In genomic region chr5:115553082-115553481, GRCh38 we compare ENCODE assay signal across 20 cellular contexts. TPM values are rescaled to one million over a fixed set of nuclear protein-coding genes. Genes with fewer than 3 reads are reported as not detected.
A peak's percentile ranks its signal among the peaks of the same experiment; 100 is the strongest.
DNase-seq lines count a peak whose midpoint lies in the region; ATAC-seq, FAIRE-seq and TF ChIP-seq lines count a peak whose summit lies in the region.
"Had no signal": no experiment of that assay in that cellular context is flagged by ENCODE, and none has a peak within 500 bp of the region (broad histone marks: within the 10 kb centered on the region; RNA-seq: fewer than 3 reads in every experiment).

No MANE protein-coding gene starts in this region.

- no peaks in the 10 kb centered on the region for H3K79me2 ChIP-seq in HepG2 (ENCODE audit: insufficient read depth, low read length)

- DNase-seq in HepG2 (ENCODE audit: low spot score) (no peak), right lobe of liver (no peak), epithelial cell of esophagus (ENCODE audit: low read depth) (peak; percentile 91), kidney tubule cell (ENCODE audit: low spot score) (peak; percentile 71), hypothalamus (lab: John Stamatoyannopoulos, UW) (no peak), ecto neural progenitor cell (ENCODE audit: low spot score) (no peak), germinal center (ENCODE audit: low spot score) (no peak)
- DNase-seq: Calu3; CD8-positive, alpha-beta T cell; Kasumi-1; NCI-H1105; NCI-H1694; NCI-H2081 treated with DMSO at 0.1 percent for 48 hours had no signal

- H3K27ac ChIP-seq in HepG2 (ENCODE audit: extremely low read length, insufficient read depth, low read length): no peak overlapping the region
- H3K27ac ChIP-seq in right lobe of liver: no peak overlapping the region
- H3K27ac ChIP-seq: BLaER1 treated with 17β-estradiol and CSF1 and Interleukin-3, amounts not matched to agents 10 nM and 100 nM; HL-60 had no signal

- H2AFZ ChIP-seq in HepG2 (ENCODE audit: low read length): no peak overlapping the region

- H3K4me3 ChIP-seq in HepG2 (replicated peaks in 1 of 3; ENCODE audit: insufficient read depth in 1 of 3, low read depth in 2 of 3, low read length in 3 of 3) (no peak overlapping the region), right lobe of liver (no peak overlapping the region), epithelial cell of esophagus (ENCODE audit: low read length) (no peak overlapping the region)
- H3K4me3 ChIP-seq: BLaER1 treated with 17β-estradiol and CSF1 and Interleukin-3, amounts not matched to agents 10 nM and 100 nM had no signal

- TF ChIP-seq POLR2A in HepG2 (IDR thresholded peaks at IDR 0.05; ENCODE audit: insufficient read depth in 1 of 2, low read depth in 2 of 2, low read length in 2 of 2): no peak
- no peak for TF ChIP-seq POLR2A in right lobe of liver (IDR thresholded peaks at IDR 0.05)

- WGBS in HepG2 (ENCODE audit: low lambda C conversion rate): 41% methylated on average over 4 of the region's 4 CpGs
- 79% methylated on average over 4 of the region's 4 CpGs for WGBS in right lobe of liver (ENCODE audit: insufficient coverage, low coverage, low lambda C conversion rate, missing lambda C conversion rate)

- peaks cover 5% of the 10 kb centered on the region for H3K4me1 ChIP-seq in HepG2 (ENCODE audit: insufficient read depth, low read length)
- H3K4me1 ChIP-seq in right lobe of liver: peaks cover 0 to 25% (median 4%) of the 10 kb centered on the region in 4 donors

- no peaks in the 10 kb centered on the region for H3K9me3 ChIP-seq in HepG2 (ENCODE audit: low read length)
- H3K9me3 ChIP-seq in right lobe of liver: no peaks in the 10 kb centered on the region

- BruUV-seq in HepG2 (replicated peaks; lab: Mats Ljungman, UMichigan): no TSS peak

- ATAC-seq in HepG2 (no peak), right lobe of liver (no peak), GM21786 (IDR thresholded peaks at IDR 0.05; ENCODE audit: unreplicated experiment) (no peak)
- ATAC-seq: CD8-positive, alpha-beta T cell; Right ventricle myocardium inferior had no signal

- FAIRE-seq in HepG2 (lab: Jason Lieb, UNC): no peak
- FAIRE-seq: GM12891, RCC 7860 had no signal

- H3K4me2 ChIP-seq in HepG2 (ENCODE audit: low read depth, low read length): no peak overlapping the region
- H3K4me2 ChIP-seq: BLaER1 treated with 17β-estradiol and CSF1 and Interleukin-3, amounts not matched to agents 10 nM and 100 nM had no signal

- no peaks in the 10 kb centered on the region for H4K20me1 ChIP-seq in HepG2 (ENCODE audit: insufficient read depth, low read length)
- H4K20me1 ChIP-seq: BLaER1 treated with 17β-estradiol and CSF1 and Interleukin-3, amounts not matched to agents 10 nM and 100 nM had no signal

- TF ChIP-seq CTCF in HepG2 (CRISPR knock-in tag; IDR thresholded peaks at IDR 0.05): no peak
- TF ChIP-seq CTCF in right lobe of liver (IDR thresholded peaks at IDR 0.05): no peak
- no peak for TF ChIP-seq CTCF in epithelial cell of esophagus (IDR thresholded peaks at IDR 0.05; ENCODE audit: insufficient read depth, low read depth, low read length, missing control alignments)

- POLR2A ChIA-PET in HepG2 (lab: Yijun Ruan, JAX): no interaction called here

- in situ Hi-C loops in HepG2 (cut with HindIII; ENCODE audit: extremely low pct_ligation_motif_present, low pct_unique_long_range_greater_than_20kb): no loop called here

- CTCF ChIA-PET in HepG2 (lab: Yijun Ruan, JAX; ENCODE audit: low intra/inter-chr PET ratio, low total read pairs): no interaction called here

- H3K9ac ChIP-seq in HepG2 (ENCODE audit: insufficient read depth, low read depth, low read length): no peak overlapping the region
- H3K9ac ChIP-seq: BLaER1 treated with 17β-estradiol and CSF1 and Interleukin-3, amounts not matched to agents 10 nM and 100 nM had no signal

- no peak for TF ChIP-seq RAD21 in HepG2 (CRISPR knock-in tag; IDR thresholded peaks at IDR 0.05)

- peaks cover 0 to 7% of the 10 kb centered on the region in 2 experiments; a peak in 2 of 5 replicates for H3K27me3 ChIP-seq in HepG2 (ENCODE audit: control insufficient read depth in 1 of 2, insufficient read depth in 2 of 2, low read length in 2 of 2)
- H3K27me3 ChIP-seq in right lobe of liver: no peaks in the 10 kb centered on the region
- H3K27me3 ChIP-seq: BLaER1 treated with 17β-estradiol and CSF1 and Interleukin-3, amounts not matched to agents 10 nM and 100 nM had no signal

- intact Hi-C loops in HepG2 (cut with micrococcal nuclease; ENCODE audit: unreplicated experiment): no loop called here
- intact Hi-C loops in right lobe of liver (cut with DNase I): no loop called here

- no peaks in the 10 kb centered on the region for H3K36me3 ChIP-seq in HepG2 (replicated peaks in 1 of 2; ENCODE audit: control insufficient read depth in 1 of 2, insufficient read depth in 2 of 2, low read length in 2 of 2)
- H3K36me3 ChIP-seq in right lobe of liver: no peaks in the 10 kb centered on the region
- H3K36me3 ChIP-seq: BLaER1 treated with 17β-estradiol and CSF1 and Interleukin-3, amounts not matched to agents 10 nM and 100 nM had no signal

- no peak for TF ChIP-seq EP300 in HepG2 (IDR thresholded peaks at IDR 0.05; ENCODE audit: low read depth in 2 of 2, low read length in 2 of 2)
- TF ChIP-seq EP300 in HepG2 (CRISPR knock-in tag; IDR thresholded peaks at IDR 0.05; ENCODE audit: borderline replicate concordance): no peak

RNA-seq across cellular contexts. Expression of gene FEM1C, which starts 8.5 kb away (rescaled TPM):
- total RNA-seq in HepG2 (2016; rRNA removed; fragmentation: Illumina TruSeq; extraction: Trizol) (5.5 and 11.1 TPM in 2 replicates), right lobe of liver (10 to 100 TPM in 4 of 6 experiments, 1 to 10 TPM in 2; 8.7 to 12.2 (median 11.0) TPM)
- 0.61 and 0.62 TPM in 2 replicates for total RNA-seq in HepG2 (2016; cell fraction: cytosol; rRNA removed; fragmentation: Illumina TruSeq; extraction: Trizol; ENCODE audit: low read depth)
- 5.9 and 10.2 TPM in 2 replicates for total RNA-seq in HepG2 (2016; cell fraction: insoluble cytoplasmic fraction; rRNA removed; fragmentation: Illumina TruSeq; extraction: Trizol)
- 3.9 and 4.5 TPM in 2 replicates for total RNA-seq in HepG2 (2016; cell fraction: membrane; rRNA removed; fragmentation: Illumina TruSeq; extraction: Trizol)
- total RNA-seq in HepG2 (2016; cell fraction: nucleus; rRNA removed; fragmentation: Illumina TruSeq; extraction: Trizol): 10.2 and 10.6 TPM in 2 replicates
- 6.1 and 8.3 TPM in 2 replicates for polyA plus RNA-seq in HepG2 (2011; rRNA removed)
- 2.9 and 4.4 TPM in 2 replicates for polyA plus RNA-seq in HepG2 (2011; cell fraction: cytosol; rRNA removed)
- 4.6 and 5.1 TPM in 2 replicates for polyA plus RNA-seq in HepG2 (2011; cell fraction: nucleus; rRNA removed)
- polyA plus RNA-seq in HepG2 (2012): 7.4 and 8.4 TPM in 2 replicates
- polyA plus RNA-seq in HepG2 (2016; cell fraction: cytosol; fragmentation: Illumina TruSeq; extraction: Trizol; ENCODE audit: low read depth): 0.19 and 0.23 TPM in 2 replicates
- polyA plus RNA-seq in HepG2 (2016; cell fraction: insoluble cytoplasmic fraction; fragmentation: Illumina TruSeq; extraction: Trizol; ENCODE audit: low read depth): 6.5 and 7.0 TPM in 2 replicates
- polyA plus RNA-seq in HepG2 (2016; cell fraction: membrane; fragmentation: Illumina TruSeq; extraction: Trizol; ENCODE audit: low read depth): 1.5 and 1.7 TPM in 2 replicates
- 12.4 and 13.4 TPM in 2 replicates for polyA plus RNA-seq in HepG2 (2016; cell fraction: nucleus; fragmentation: Illumina TruSeq; extraction: Trizol; ENCODE audit: insufficient read depth, low read depth)
- polyA minus RNA-seq in HepG2 (2011; rRNA and poly(A)+ RNA removed; ENCODE audit: low replicate concordance): 6.1 and 8.3 TPM in 2 replicates
- polyA minus RNA-seq in HepG2 (2011; cell fraction: cytosol; rRNA and poly(A)+ RNA removed): 9.9 and 11.2 TPM in 2 replicates
- polyA minus RNA-seq in HepG2 (2011; cell fraction: nucleus; rRNA and poly(A)+ RNA removed): 17.0 and 21.4 TPM in 2 replicates

RNA-seq across cellular contexts. Expression of gene TICAM2, which starts 49.2 kb away (rescaled TPM):
- total RNA-seq in HepG2 (2016; rRNA removed; fragmentation: Illumina TruSeq; extraction: Trizol) (0.04 TPM in 1 of 2 replicates, not detected in the other), right lobe of liver (1 to 10 TPM in 4 of 6 experiments, under 1 TPM in 2; 0.31 to 2.3 (median 2.1) TPM)
- total RNA-seq in HepG2 (2016; cell fraction: cytosol; rRNA removed; fragmentation: Illumina TruSeq; extraction: Trizol; ENCODE audit: low read depth): not detected in 2 replicates
- total RNA-seq in HepG2 (2016; cell fraction: insoluble cytoplasmic fraction; rRNA removed; fragmentation: Illumina TruSeq; extraction: Trizol): 0.06 TPM in 1 of 2 replicates, not detected in the other
- 0.06 TPM in 1 of 2 replicates, not detected in the other for total RNA-seq in HepG2 (2016; cell fraction: membrane; rRNA removed; fragmentation: Illumina TruSeq; extraction: Trizol)
- not detected in 2 replicates for total RNA-seq in HepG2 (2016; cell fraction: nucleus; rRNA removed; fragmentation: Illumina TruSeq; extraction: Trizol)
- polyA plus RNA-seq in HepG2 (2011; rRNA removed): not detected in 2 replicates
- polyA plus RNA-seq in HepG2 (2011; cell fraction: cytosol; rRNA removed): not detected in 2 replicates
- polyA plus RNA-seq in HepG2 (2011; cell fraction: nucleus; rRNA removed): 0.09 and 0.13 TPM in 2 replicates
- polyA plus RNA-seq in HepG2 (2012): not detected in 2 replicates
- polyA plus RNA-seq in HepG2 (2016; cell fraction: cytosol; fragmentation: Illumina TruSeq; extraction: Trizol; ENCODE audit: low read depth): not detected in 2 replicates
- not detected in 2 replicates for polyA plus RNA-seq in HepG2 (2016; cell fraction: insoluble cytoplasmic fraction; fragmentation: Illumina TruSeq; extraction: Trizol; ENCODE audit: low read depth)
- not detected in 2 replicates for polyA plus RNA-seq in HepG2 (2016; cell fraction: membrane; fragmentation: Illumina TruSeq; extraction: Trizol; ENCODE audit: low read depth)
- not detected in 2 replicates for polyA plus RNA-seq in HepG2 (2016; cell fraction: nucleus; fragmentation: Illumina TruSeq; extraction: Trizol; ENCODE audit: insufficient read depth, low read depth)
- polyA minus RNA-seq in HepG2 (2011; rRNA and poly(A)+ RNA removed; ENCODE audit: low replicate concordance): 0.12 TPM in 1 of 2 replicates, not detected in the other
- not detected in 2 replicates for polyA minus RNA-seq in HepG2 (2011; cell fraction: cytosol; rRNA and poly(A)+ RNA removed)
- 0.26 and 0.99 TPM in 2 replicates for polyA minus RNA-seq in HepG2 (2011; cell fraction: nucleus; rRNA and poly(A)+ RNA removed)
- total RNA-seq: NCI-H460 had no signal

Comparison
In these comparisons a context has a peak if more than half of its experiments do, and no peak if none do; other contexts are left out.
1. DNase-seq: peak in epithelial cell of esophagus (single experiment) and kidney tubule cell (single experiment); none in HepG2 (single experiment), right lobe of liver (0 of 3), hypothalamus (0 of 51), ecto neural progenitor cell (single experiment) and germinal center (single experiment).